In genomic region chr17:75147878-75148546, GRCh38 we compare ENCODE assay signal across 1 cellular context.
TF ChIP-seq lines count a peak whose summit lies in the region.

No MANE protein-coding gene starts in this region.

TF ChIP-seq in HEK293T, 16 proteins besides CTCF, POLR2A, EP300 and RAD21:
- TF ChIP-seq SUZ12 (IDR thresholded peaks at IDR 0.05), result no peak
- no peak for TF ChIP-seq ZNF384 (IDR thresholded peaks at IDR 0.05)
- no peak for TF ChIP-seq CTBP1 (IDR thresholded peaks at IDR 0.05; ENCODE audit: borderline replicate concordance)
- no peak for TF ChIP-seq HDGF (IDR thresholded peaks at IDR 0.05; ENCODE audit: borderline replicate concordance)
- no peak for TF ChIP-seq PKNOX1 (IDR thresholded peaks at IDR 0.05)
- TF ChIP-seq FOXM1 (IDR thresholded peaks at IDR 0.05; ENCODE audit: borderline replicate concordance), result no peak
- no peak for TF ChIP-seq NFRKB (IDR thresholded peaks at IDR 0.05)
- TF ChIP-seq FOXA1 (IDR thresholded peaks at IDR 0.05), result no peak
- no peak for TF ChIP-seq L3MBTL2 (conservative IDR thresholded peaks at IDR 0.05)
- no peak for TF ChIP-seq ELF4 (IDR thresholded peaks at IDR 0.05)
- no peak for TF ChIP-seq SP1 (IDR thresholded peaks at IDR 0.05)
- TF ChIP-seq FOXK2 (IDR thresholded peaks at IDR 0.05), result no peak
- TF ChIP-seq TARDBP (IDR thresholded peaks at IDR 0.05), result no peak
- no peak for TF ChIP-seq ARNT (IDR thresholded peaks at IDR 0.05)
- no peak for TF ChIP-seq BHLHE40 (IDR thresholded peaks at IDR 0.05; ENCODE audit: borderline replicate concordance)
